ENCODE assay signal across 8 cellular contexts in genomic region chr7:123748734-123749536, GRCh38. TPM values are rescaled to one million over a fixed set of nuclear protein-coding genes. Genes with fewer than 3 reads are reported as not detected.
DNase-seq lines count a peak whose midpoint lies in the region; FAIRE-seq lines count a peak whose summit lies in the region.

WASL (minus strand) TSS chr7:123749003; CDS start chr7:123748734, 269 bp downstream.

- FAIRE-seq in frontal cortex (lab: Jason Lieb, UNC) = no peak

- in situ Hi-C loops in HAP-1 (cut with MboI; ENCODE audit: low sequenced_read_pairs) = no loop called here

- H3K27ac ChIP-seq in SJCRH30 (peak within 1 kb of the TSS; percentile 82), neuronal stem cell (replicated peaks; ENCODE audit: low read length) (peak within 1 kb of the TSS; percentile 97), subcutaneous abdominal adipose tissue (ENCODE audit: low read depth, low read length) (peak within 1 kb of the TSS; percentile 97)

- H2BK12ac ChIP-seq in neuronal stem cell (ENCODE audit: low read length) = no peak within 1 kb of the TSS

- peak within 1 kb of the TSS; percentile 99 for H3K23ac ChIP-seq in neuronal stem cell (ENCODE audit: low read depth, low read length, poor library complexity)

- H4K8ac ChIP-seq in neuronal stem cell (ENCODE audit: low read depth, low read length) = no peak within 1 kb of the TSS

- H2BK120ac ChIP-seq in neuronal stem cell (ENCODE audit: low read depth, low read length) = peak within 1 kb of the TSS; percentile 75

- H3K27me3 Mint-ChIP-seq in activated naive CD4-positive, alpha-beta T cell treated with anti-CD3 and anti-CD28 coated beads for 36 hours (ENCODE audit: low read depth) = no peaks in the 10 kb centered on the region

- H3K4me3 Mint-ChIP-seq in activated naive CD4-positive, alpha-beta T cell treated with anti-CD3 and anti-CD28 coated beads for 36 hours = peak within 1 kb of the TSS; percentile 95

- H2AFZ ChIP-seq in neuronal stem cell (ENCODE audit: low read length) = peak within 1 kb of the TSS; percentile 94

- peak within 1 kb of the TSS; percentile 80 for H3K4me3 ChIP-seq in HAP-1
- H3K4me3 ChIP-seq in MG63 = peak within 1 kb of the TSS; percentile 85
- H3K4me3 ChIP-seq in SJCRH30 = peak within 1 kb of the TSS; percentile 86
- peak within 1 kb of the TSS; percentile 93 to 99 for H3K4me3 ChIP-seq in neuronal stem cell (ENCODE audit: low read length in 2 of 2)
- H3K4me3 ChIP-seq in subcutaneous abdominal adipose tissue (ENCODE audit: low read depth in 1 of 5, low read length in 5 of 5) = peak within 1 kb of the TSS; percentile 92 to 97 (median 96)

- H3K14ac ChIP-seq in neuronal stem cell (ENCODE audit: low read length) = peak within 1 kb of the TSS; percentile 98

- WGBS in neuronal stem cell (ENCODE audit: extremely low coverage in 2 of 2, insufficient read length in 2 of 2, insufficient replicate concordance in 1 of 2), 2 donors = no CpG with 5 or more reads among the region's 93 CpGs

- H3K18ac ChIP-seq in neuronal stem cell (ENCODE audit: low read length) = peak within 1 kb of the TSS; percentile 96

- H3K4me2 ChIP-seq in neuronal stem cell (ENCODE audit: insufficient read depth, low read length, poor library complexity, severe bottlenecking) = peak within 1 kb of the TSS; percentile 68

- H2AK5ac ChIP-seq in neuronal stem cell (ENCODE audit: low read depth, low read length) = peak within 1 kb of the TSS; percentile 91

- H4K91ac ChIP-seq in neuronal stem cell (ENCODE audit: low read depth, low read length, poor library complexity) = no peak within 1 kb of the TSS

- H3K4me1 Mint-ChIP-seq in activated naive CD4-positive, alpha-beta T cell treated with anti-CD3 and anti-CD28 coated beads for 36 hours (ENCODE audit: low read depth) = peaks cover 46% of the 10 kb centered on the region

- peak within 1 kb of the TSS; percentile 30 for H2BK15ac ChIP-seq in neuronal stem cell (ENCODE audit: low read length)

- H3K9me3 Mint-ChIP-seq in activated naive CD4-positive, alpha-beta T cell treated with anti-CD3 and anti-CD28 coated beads for 36 hours = no peaks in the 10 kb centered on the region

- peak within 1 kb of the TSS; percentile 95 for H2BK5ac ChIP-seq in neuronal stem cell (ENCODE audit: low read length)

- H3K4me1 ChIP-seq in HAP-1 (peaks cover 51% of the 10 kb centered on the region), SJCRH30 (peaks cover 12% of the 10 kb centered on the region; the same call in 1 of the 2 replicates), neuronal stem cell (ENCODE audit: control insufficient read depth in 2 of 2, insufficient read depth in 1 of 2, low read depth in 1 of 2, low read length in 2 of 2) (peaks cover 0 to 9% of the 10 kb centered on the region in 2 donors), subcutaneous abdominal adipose tissue (ENCODE audit: control insufficient read depth in 5 of 5, insufficient read depth in 5 of 5, low read length in 5 of 5) (peaks cover 1 to 46% (median 44%) of the 10 kb centered on the region in 5 donors)

- peaks cover 6% of the 10 kb centered on the region for H3K36me3 Mint-ChIP-seq in activated naive CD4-positive, alpha-beta T cell treated with anti-CD3 and anti-CD28 coated beads for 36 hours (ENCODE audit: low read depth)

- H3K27me3 ChIP-seq in HAP-1 (ENCODE audit: low read depth) = no peaks in the 10 kb centered on the region
- no peaks in the 10 kb centered on the region for H3K27me3 ChIP-seq in MG63
- no peaks in the 10 kb centered on the region for H3K27me3 ChIP-seq in SJCRH30
- H3K27me3 ChIP-seq in neuronal stem cell (ENCODE audit: control insufficient read depth in 3 of 3, insufficient read depth in 3 of 3, low read depth in 1 of 3, low read length in 3 of 3) = no peaks in the 10 kb centered on the region
- no peaks in the 10 kb centered on the region for H3K27me3 ChIP-seq in subcutaneous abdominal adipose tissue (ENCODE audit: control insufficient read depth in 5 of 5, insufficient read depth in 4 of 5, low read length in 5 of 5)

- intact Hi-C loops in activated naive CD4-positive, alpha-beta T cell treated with anti-CD3 and anti-CD28 coated beads for 36 hours (cut with micrococcal nuclease) = loop anchor here (1.0 to 2.0 kb wide), 6 partner anchors 38 to 1180 kb away; partner anchors contain the start of genes IQUB, NDUFA5 and POT1

- H3K27ac Mint-ChIP-seq in activated naive CD4-positive, alpha-beta T cell treated with anti-CD3 and anti-CD28 coated beads for 36 hours = peak within 1 kb of the TSS; percentile 95

- peak; percentile 90 for DNase-seq in GDM1 (lab: John Stamatoyannopoulos, UW)
- DNase-seq in HAP-1 (ENCODE audit: low spot score in 2 of 2) = peak; percentile 84 to 95
- DNase-seq in MG63 = peak; percentile 85
- DNase-seq in SJCRH30 = peak; percentile 90 to 94
- peak; percentile 89 for DNase-seq in activated naive CD4-positive, alpha-beta T cell treated with anti-CD3 and anti-CD28 coated beads for 36 hours
- peak; percentile 90 to 93 for DNase-seq in frontal cortex (ENCODE audit: low spot score in 2 of 2)
- peak; percentile 93 for DNase-seq in neuronal stem cell (ENCODE audit: low spot score)

- H3K36me3 ChIP-seq in HAP-1 (replicated peaks) (no peaks in the 10 kb centered on the region), MG63 (no peaks in the 10 kb centered on the region; the same call in 1 of the 2 replicates), SJCRH30 (no peaks in the 10 kb centered on the region), neuronal stem cell (replicated peaks in 1 of 2; ENCODE audit: control insufficient read depth in 2 of 2, insufficient read depth in 2 of 2, low read length in 2 of 2) (peaks cover 0 to 4% of the 10 kb centered on the region in 2 donors), subcutaneous abdominal adipose tissue (ENCODE audit: control insufficient read depth in 5 of 5, insufficient read depth in 5 of 5, low read length in 5 of 5) (no peaks in the 10 kb centered on the region)

- CTCF ChIA-PET in activated naive CD4-positive, alpha-beta T cell treated with anti-CD3 and anti-CD28 coated beads for 36 hours (lab: Charles Lee) = interaction anchor here (0.6 to 1.8 kb wide), 6 partner anchors 9 to 256 kb away, joined by 3 to 7 read pairs (median 4); no protein-coding TSS in a partner anchor

- peaks cover 2% of the 10 kb centered on the region for H3K79me1 ChIP-seq in neuronal stem cell (ENCODE audit: low read depth, low read length)

- H3K9me3 ChIP-seq in HAP-1 = no peaks in the 10 kb centered on the region
- H3K9me3 ChIP-seq in MG63 = no peaks in the 10 kb centered on the region
- H3K9me3 ChIP-seq in SJCRH30 (replicated peaks) = no peaks in the 10 kb centered on the region
- no peaks in the 10 kb centered on the region for H3K9me3 ChIP-seq in neuronal stem cell (replicated peaks in 1 of 2; ENCODE audit: control insufficient read depth in 2 of 2, insufficient read depth in 1 of 2, low read depth in 1 of 2, low read length in 2 of 2)
- H3K9me3 ChIP-seq in subcutaneous abdominal adipose tissue (ENCODE audit: control insufficient read depth in 5 of 5, low read length in 5 of 5) = no peaks in the 10 kb centered on the region

- peak within 1 kb of the TSS; percentile 78 for H3K4ac ChIP-seq in neuronal stem cell (ENCODE audit: low read length)

- peak within 1 kb of the TSS; percentile 99 for H3K9ac ChIP-seq in neuronal stem cell (ENCODE audit: low read depth, low read length, poor library complexity)
- H3K9ac ChIP-seq in subcutaneous abdominal adipose tissue (ENCODE audit: low read length in 5 of 5) = peak within 1 kb of the TSS; percentile 87 to 99 (median 98)

RNA-seq across cellular contexts. Expression of gene WASL, which starts in this region (rescaled TPM):
- total RNA-seq in MG63 (2014; rRNA removed; shearing (Covaris generic); ENCODE audit: low replicate concordance) = 1.4 TPM in 2 replicates
- total RNA-seq in SJCRH30 (2014; rRNA removed; shearing (Covaris generic)) = 25.4 and 26.4 TPM in 2 replicates
- 1 to 10 TPM; 3.7 to 3.8 TPM for total RNA-seq in activated naive CD4-positive, alpha-beta T cell treated with anti-CD3 and anti-CD28 coated beads for 36 hours
- total RNA-seq in frontal cortex = 19.2 TPM
- polyA plus RNA-seq in neuronal stem cell (2013, experiment 1 of 2) = 27.7 TPM
- polyA plus RNA-seq in neuronal stem cell (2013, experiment 2 of 2) = 28.8 TPM

Comparison
In these comparisons a context has a peak if more than half of its experiments do, and no peak if none do; other contexts are left out.
1. Peak in every context shown above with its lines: DNase-seq, H3K4me3 ChIP-seq and H3K27ac ChIP-seq.